14 cellular contexts compared by ENCODE assay signal in genomic region chr1:110176299-110176956, GRCh38. TPM values are rescaled to one million over a fixed set of nuclear protein-coding genes. Genes with fewer than 3 reads are reported as not detected.
DNase-seq lines count a peak whose midpoint lies in the region; FAIRE-seq and TF ChIP-seq lines count a peak whose summit lies in the region.
"Had no signal": no experiment of that assay in that cellular context is flagged by ENCODE, and none has a peak within 500 bp of the region (broad histone marks: within the 10 kb centered on the region; RNA-seq: fewer than 3 reads in every experiment).

No MANE protein-coding gene starts in this region.

- H3K9ac ChIP-seq in endothelial cell of umbilical vein (replicated peaks; ENCODE audit: extremely low read depth, insufficient read depth, low read length): no peak overlapping the region

- intact Hi-C loops in endothelial cell of umbilical vein (cut with micrococcal nuclease) (no loop called here), stomach (cut with DNase I; ENCODE audit: low total_unique reads) (no loop called here)
- intact Hi-C loops in activated naive CD4-positive, alpha-beta T cell treated with anti-CD3 and anti-CD28 coated beads for 36 hours (cut with micrococcal nuclease): no loop called here

- no peak for TF ChIP-seq CTCF in endothelial cell of umbilical vein (IDR thresholded peaks at IDR 0.05; ENCODE audit: extremely low read depth in 1 of 2, insufficient read depth in 1 of 2, low read depth in 1 of 2, low read length in 2 of 2)
- TF ChIP-seq CTCF in stomach (IDR thresholded peaks at IDR 0.05): no peak
- no peak for TF ChIP-seq CTCF in nephron progenitor cell (IDR thresholded peaks at IDR 0.05)

- no peak overlapping the region for H2AFZ ChIP-seq in endothelial cell of umbilical vein (ENCODE audit: low read depth, low read length)

- no TSS peak for BruUV-seq in endothelial cell of umbilical vein (replicated peaks; lab: Mats Ljungman, UMichigan)

- TF ChIP-seq POLR2A in endothelial cell of umbilical vein (IDR thresholded peaks at IDR 0.05; ENCODE audit: low read depth, low read length) (no peak), stomach (IDR thresholded peaks at IDR 0.05) (no peak)

- no peaks in the 10 kb centered on the region for H3K79me2 ChIP-seq in endothelial cell of umbilical vein (ENCODE audit: control insufficient read depth, insufficient read depth, low read length)

- no peaks in the 10 kb centered on the region for H3K9me1 ChIP-seq in endothelial cell of umbilical vein (replicated peaks; ENCODE audit: control insufficient read depth, extremely low read depth, insufficient read depth, low read length)

- no peak for FAIRE-seq in endothelial cell of umbilical vein (lab: Jason Lieb, UNC)
- FAIRE-seq in RCC 7860 (lab: Jason Lieb, UNC): no peak

- 44 to 60% (median 53%) methylated on average over 9 of the region's 9 CpGs for WGBS in stomach, 5 donors

- no peak overlapping the region for H3K27ac Mint-ChIP-seq in activated naive CD4-positive, alpha-beta T cell treated with anti-CD3 and anti-CD28 coated beads for 36 hours
- no peak overlapping the region for H3K27ac Mint-ChIP-seq in nephron progenitor cell
- H3K27ac Mint-ChIP-seq: nephron had no signal

- H3K4me3 ChIP-seq in endothelial cell of umbilical vein (replicated peaks in 1 of 3; ENCODE audit: insufficient read depth in 1 of 3, low read depth in 1 of 3, low read length in 3 of 3) (no peak overlapping the region), stomach (no peak overlapping the region)

- dilution Hi-C loops in endothelial cell of umbilical vein (cut with MboI; ENCODE audit: extremely low pct_ligation_motif_present, low sequenced_read_pairs): no loop called here

- no peak overlapping the region for H3K4me3 Mint-ChIP-seq in activated naive CD4-positive, alpha-beta T cell treated with anti-CD3 and anti-CD28 coated beads for 36 hours
- no peak overlapping the region for H3K4me3 Mint-ChIP-seq in nephron progenitor cell
- H3K4me3 Mint-ChIP-seq: activated T-cell treated with anti-CD3 and anti-CD28 coated beads, Interleukin-2, amount 50 U/mL, for 4 hours had no signal

- no peaks in the 10 kb centered on the region for H3K9me3 ChIP-seq in endothelial cell of umbilical vein (replicated peaks; ENCODE audit: control insufficient read depth, insufficient read depth, low read length)
- H3K9me3 ChIP-seq in stomach: no peaks in the 10 kb centered on the region

- H3K4me1 Mint-ChIP-seq in activated naive CD4-positive, alpha-beta T cell treated with anti-CD3 and anti-CD28 coated beads for 36 hours (ENCODE audit: low read depth): no peaks in the 10 kb centered on the region
- H3K4me1 Mint-ChIP-seq in nephron progenitor cell: peaks cover 2% of the 10 kb centered on the region

- H3K27me3 ChIP-seq in endothelial cell of umbilical vein (ENCODE audit: control insufficient read depth in 2 of 2, insufficient read depth in 2 of 2, low read length in 2 of 2) (peaks cover 2 to 3% of the 10 kb centered on the region in 2 experiments), stomach (peaks cover 0 to 38% (median 7%) of the 10 kb centered on the region in 3 donors)

- POLR2A ChIA-PET in endothelial cell of umbilical vein (lab: Charles Lee): no interaction called here

- no peaks in the 10 kb centered on the region for H3K9me3 Mint-ChIP-seq in activated naive CD4-positive, alpha-beta T cell treated with anti-CD3 and anti-CD28 coated beads for 36 hours
- peaks cover 6% of the 10 kb centered on the region for H3K9me3 Mint-ChIP-seq in nephron progenitor cell
- H3K9me3 Mint-ChIP-seq: activated T-cell treated with anti-CD3 and anti-CD28 coated beads, Interleukin-2, amount 50 U/mL, for 4 hours had no signal

- peak; percentile 57 for DNase-seq in DMS53 (lab: John Stamatoyannopoulos, UW)
- DNase-seq in DMS53 treated with DMSO at 0.1 percent for 48 hours (lab: John Stamatoyannopoulos, UW; ENCODE audit: unreplicated experiment): no peak
- peak; percentile 56 for DNase-seq in NCI-H446 treated with DMSO at 0.1 percent for 48 hours (lab: John Stamatoyannopoulos, UW)
- DNase-seq in endothelial cell of umbilical vein (ENCODE audit: low read depth, low spot score): peak; percentile 23
- peak; percentile 57 for DNase-seq in stomach
- DNase-seq in activated naive CD4-positive, alpha-beta T cell treated with anti-CD3 and anti-CD28 coated beads for 36 hours: no peak
- no peak for DNase-seq in RCC 7860 (ENCODE audit: low spot score)
- DNase-seq in nephron progenitor cell: no peak
- DNase-seq: activated T-cell treated with anti-CD3 and anti-CD28 coated beads, Interleukin-2, amount 50 U/mL, for 4 hours; MM.1S; stimulated activated CD4-positive, alpha-beta T cell treated with anti-CD3 and anti-CD28 coated beads, Interleukin-4, amount 100 ng/mL, for 1 hour; T-helper 2 cell had no signal

- H3K27ac ChIP-seq in endothelial cell of umbilical vein (ENCODE audit: insufficient read depth, low read depth, low read length) (no peak overlapping the region), stomach (no peak overlapping the region)
- H3K27ac ChIP-seq: 22Rv1 had no signal

- H3K36me3 ChIP-seq in endothelial cell of umbilical vein (ENCODE audit: control insufficient read depth in 2 of 2, extremely low read depth in 1 of 2, insufficient read depth in 2 of 2, low read length in 2 of 2): no peaks in the 10 kb centered on the region
- H3K36me3 ChIP-seq in stomach: no peaks in the 10 kb centered on the region

- H4K20me1 ChIP-seq in endothelial cell of umbilical vein (replicated peaks; ENCODE audit: control insufficient read depth, extremely low read depth, insufficient read depth, low read length): no peaks in the 10 kb centered on the region

- no peaks in the 10 kb centered on the region for H3K4me1 ChIP-seq in endothelial cell of umbilical vein (ENCODE audit: control insufficient read depth, extremely low read depth, insufficient read depth, low read length)
- H3K4me1 ChIP-seq in stomach: peaks cover 0 to 6% (median 2%) of the 10 kb centered on the region in 4 donors

- no peaks in the 10 kb centered on the region for H3K27me3 Mint-ChIP-seq in activated naive CD4-positive, alpha-beta T cell treated with anti-CD3 and anti-CD28 coated beads for 36 hours (ENCODE audit: low read depth)
- peaks cover 21% of the 10 kb centered on the region for H3K27me3 Mint-ChIP-seq in nephron progenitor cell (ENCODE audit: low read depth, poor library complexity)

- no peaks in the 10 kb centered on the region for H3K36me3 Mint-ChIP-seq in activated naive CD4-positive, alpha-beta T cell treated with anti-CD3 and anti-CD28 coated beads for 36 hours (ENCODE audit: low read depth)
- no peaks in the 10 kb centered on the region for H3K36me3 Mint-ChIP-seq in nephron progenitor cell (ENCODE audit: low read depth)

- TF ChIP-seq EP300 in stomach (IDR thresholded peaks at IDR 0.05): no peak

- CTCF ChIA-PET in endothelial cell of umbilical vein (lab: Charles Lee): interaction anchor here (0.8 to 2.2 kb wide), 6 partner anchors 8 to 319 kb away, joined by 3 to 9 read pairs (median 5); no protein-coding TSS in a partner anchor
- CTCF ChIA-PET in activated naive CD4-positive, alpha-beta T cell treated with anti-CD3 and anti-CD28 coated beads for 36 hours (lab: Charles Lee): interaction anchor here (1.1 kb wide), 1 partner anchor 60 kb away, joined by 3 read pairs; no protein-coding TSS in a partner anchor

- H3K4me2 ChIP-seq in endothelial cell of umbilical vein (ENCODE audit: insufficient read depth, low read length): no peak overlapping the region

TF ChIP-seq in endothelial cell of umbilical vein, 7 proteins besides CTCF, POLR2A, EP300 and RAD21:
- TF ChIP-seq FOS (IDR thresholded peaks at IDR 0.05; ENCODE audit: borderline replicate concordance, insufficient read depth, low read length) (no peak), EZH2 (IDR thresholded peaks at IDR 0.05; ENCODE audit: borderline replicate concordance, low read depth, low read length, severe bottlenecking) (no peak), MAX (IDR thresholded peaks at IDR 0.05; ENCODE audit: insufficient read depth, insufficient read length) (no peak)

RNA-seq across cellular contexts. Expression of gene SLC6A17, which starts 26.1 kb away (rescaled TPM):
- 0.05 TPM in 1 of 2 replicates, not detected in the other for total RNA-seq in endothelial cell of umbilical vein
- 0.02 and 0.03 TPM in 2 replicates for polyA plus RNA-seq in endothelial cell of umbilical vein
- polyA plus RNA-seq in endothelial cell of umbilical vein (2011; cell fraction: cytosol; rRNA removed): 0.01 TPM in 2 replicates
- polyA plus RNA-seq in endothelial cell of umbilical vein (2011; cell fraction: nucleus; rRNA removed): 0.04 TPM in 1 of 2 replicates, not detected in the other
- 0.04 TPM in 2 replicates for polyA plus RNA-seq in endothelial cell of umbilical vein (2012)
- polyA minus RNA-seq in endothelial cell of umbilical vein: 0.10 and 0.30 TPM in 2 replicates
- polyA minus RNA-seq in endothelial cell of umbilical vein (2011; cell fraction: cytosol; rRNA and poly(A)+ RNA removed): not detected
- not detected in 2 replicates for polyA minus RNA-seq in endothelial cell of umbilical vein (2011; cell fraction: nucleus; rRNA and poly(A)+ RNA removed)
- under 1 TPM in 3 of 5 donors, not detected in 2; 0.14 to 0.37 (median 0.29) TPM for total RNA-seq in stomach
- polyA plus RNA-seq in stomach: under 1 TPM in 2 of 3 donors, not detected in 1; 0.08 to 0.12 TPM
- under 1 TPM in 1 of 2 experiments, not detected in 1; 0.12 TPM for total RNA-seq in activated naive CD4-positive, alpha-beta T cell treated with anti-CD3 and anti-CD28 coated beads for 36 hours

RNA-seq across cellular contexts. Expression of gene KCNC4, which starts 33.7 kb away (rescaled TPM):
- total RNA-seq in endothelial cell of umbilical vein: 12.3 and 22.5 TPM in 2 replicates
- polyA plus RNA-seq in endothelial cell of umbilical vein: 6.7 and 7.3 TPM in 2 replicates
- polyA plus RNA-seq in endothelial cell of umbilical vein (2011; cell fraction: cytosol; rRNA removed): 4.8 and 5.6 TPM in 2 replicates
- 15.1 and 17.0 TPM in 2 replicates for polyA plus RNA-seq in endothelial cell of umbilical vein (2011; cell fraction: nucleus; rRNA removed)
- 6.3 and 7.9 TPM in 2 replicates for polyA plus RNA-seq in endothelial cell of umbilical vein (2012)
- polyA minus RNA-seq in endothelial cell of umbilical vein: 7.6 and 7.9 TPM in 2 replicates
- 1.9 TPM for polyA minus RNA-seq in endothelial cell of umbilical vein (2011; cell fraction: cytosol; rRNA and poly(A)+ RNA removed)
- polyA minus RNA-seq in endothelial cell of umbilical vein (2011; cell fraction: nucleus; rRNA and poly(A)+ RNA removed): 11.0 and 13.2 TPM in 2 replicates
- total RNA-seq in stomach: 10 to 100 TPM in 1 of 5 donors, 1 to 10 TPM in 4; 1.2 to 16.5 (median 6.5) TPM
- polyA plus RNA-seq in stomach: 1 to 10 TPM; 1.1 to 2.8 (median 2.5) TPM
- 1 to 10 TPM; 9.7 TPM for total RNA-seq in activated naive CD4-positive, alpha-beta T cell treated with anti-CD3 and anti-CD28 coated beads for 36 hours

Comparison
In these comparisons a context has a peak if more than half of its experiments do, and no peak if none do; other contexts are left out.
1. DNase-seq: peak in DMS53 (single experiment), NCI-H446 treated with DMSO at 0.1 percent for 48 hours (single experiment), endothelial cell of umbilical vein (single experiment) and stomach (single experiment); none in DMS53 treated with DMSO at 0.1 percent for 48 hours (single experiment), activated naive CD4-positive, alpha-beta T cell treated with anti-CD3 and anti-CD28 coated beads for 36 hours (single experiment), RCC 7860 (single experiment) and nephron progenitor cell (single experiment).